8 cellular contexts compared by ENCODE assay signal in the genomic region with DNA sequence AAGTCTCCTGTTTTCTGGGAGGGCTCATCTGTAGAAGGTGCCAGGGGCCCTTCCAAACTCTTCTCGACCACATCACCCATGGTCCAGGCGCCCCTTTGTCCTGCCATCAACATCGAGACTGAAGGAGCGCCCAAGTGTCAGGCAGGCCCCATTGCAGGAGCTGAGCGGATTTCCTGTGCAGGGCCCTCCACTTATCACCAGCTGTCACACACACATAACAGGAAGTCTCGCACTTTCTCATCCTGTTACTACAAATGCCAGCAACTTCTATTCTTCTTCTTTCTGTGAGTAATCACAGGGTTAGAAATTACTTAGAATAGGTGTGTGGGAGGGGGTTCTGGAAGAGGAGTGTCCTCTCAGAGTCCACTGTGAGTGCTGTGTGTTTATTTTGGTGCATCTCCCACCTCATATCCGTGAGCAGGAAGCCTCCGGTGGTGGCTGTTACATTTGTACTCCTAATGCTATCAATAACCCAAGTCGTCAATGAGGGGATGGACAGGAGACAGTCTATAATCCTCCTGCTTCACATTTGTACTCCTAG. TPM values are rescaled to one million over a fixed set of nuclear protein-coding genes. Genes with fewer than 3 reads are reported as not detected.
DNase-seq lines count a peak whose midpoint lies in the region; ATAC-seq and TF ChIP-seq lines count a peak whose summit lies in the region.

A gene with protein sequence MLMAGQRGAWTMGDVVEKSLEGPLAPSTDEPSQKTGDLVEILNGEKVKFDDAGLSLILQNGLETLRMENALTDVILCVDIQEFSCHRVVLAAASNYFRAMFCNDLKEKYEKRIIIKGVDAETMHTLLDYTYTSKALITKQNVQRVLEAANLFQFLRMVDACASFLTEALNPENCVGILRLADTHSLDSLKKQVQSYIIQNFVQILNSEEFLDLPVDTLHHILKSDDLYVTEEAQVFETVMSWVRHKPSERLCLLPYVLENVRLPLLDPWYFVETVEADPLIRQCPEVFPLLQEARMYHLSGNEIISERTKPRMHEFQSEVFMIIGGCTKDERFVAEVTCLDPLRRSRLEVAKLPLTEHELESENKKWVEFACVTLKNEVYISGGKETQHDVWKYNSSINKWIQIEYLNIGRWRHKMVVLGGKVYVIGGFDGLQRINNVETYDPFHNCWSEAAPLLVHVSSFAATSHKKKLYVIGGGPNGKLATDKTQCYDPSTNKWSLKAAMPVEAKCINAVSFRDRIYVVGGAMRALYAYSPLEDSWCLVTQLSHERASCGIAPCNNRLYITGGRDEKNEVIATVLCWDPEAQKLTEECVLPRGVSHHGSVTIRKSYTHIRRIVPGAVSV (minus strand): TSS at position 166 of the 541 bp plus-strand sequence. CDS start 53 bp downstream, at position 113.

- H3K9me3 ChIP-seq in skeletal muscle tissue (ENCODE audit: control insufficient read depth in 3 of 3, low read length in 3 of 3), result no peaks in the 10 kb centered on the region

- POLR2A ChIA-PET in activated B cell treated with CpG ODN at 0.5 μM for 24 hours (lab: Charles Lee), result interaction anchor here (0.6 to 1.7 kb wide), 11 partner anchors 11 to 81 kb away, joined by 3 to 15 read pairs (median 5); no protein-coding TSS in a partner anchor

- H3K27ac Mint-ChIP-seq in activated B cell treated with CpG ODN at 0.5 μM for 24 hours, result peak within 1 kb of the TSS; percentile 99

- DNase-seq in activated B cell treated with CpG ODN at 0.5 μM for 24 hours, result peak; percentile 51
- DNase-seq in coronary artery (ENCODE audit: low spot score), result no peak
- DNase-seq in NCI-H2227 (lab: John Stamatoyannopoulos, UW; ENCODE audit: unreplicated experiment), result no peak
- no peak for DNase-seq in ACHN
- no peak for DNase-seq in cerebellar cortex (ENCODE audit: low spot score)

- intact Hi-C loops in activated B cell treated with CpG ODN at 0.5 μM for 24 hours (cut with micrococcal nuclease), result loop anchor here (1.0 to 2.0 kb wide), 5 partner anchors 17 to 143 kb away; no protein-coding TSS in a partner anchor

- no peaks in the 10 kb centered on the region for H3K27me3 ChIP-seq in skeletal muscle tissue (ENCODE audit: control insufficient read depth in 3 of 3, insufficient read depth in 3 of 3, low read length in 3 of 3)

- H3K4me1 ChIP-seq in skeletal muscle tissue (ENCODE audit: control insufficient read depth in 3 of 3, insufficient read depth in 3 of 3, low read length in 3 of 3), result peaks cover 2 to 7% (median 5%) of the 10 kb centered on the region in 3 donors

- CTCF ChIA-PET in activated B cell treated with CpG ODN at 0.5 μM for 24 hours (lab: Charles Lee), result interaction anchor here (0.8 kb wide), 1 partner anchor 14 kb away, joined by 6 read pairs; no protein-coding TSS in a partner anchor

- H3K9ac ChIP-seq in skeletal muscle tissue (ENCODE audit: low read depth in 1 of 3, low read length in 3 of 3), result peak within 1 kb of the TSS in 1 of 3 donors; percentile 25

- ATAC-seq in HG03280 (IDR thresholded peaks at IDR 0.05; ENCODE audit: unreplicated experiment) (peak; percentile 89), activated B cell treated with CpG ODN at 0.5 μM for 24 hours (ENCODE audit: low read depth) (peak; percentile 81)

- H3K36me3 ChIP-seq in skeletal muscle tissue (ENCODE audit: control insufficient read depth in 3 of 3, insufficient read depth in 3 of 3, low read length in 3 of 3), result no peaks in the 10 kb centered on the region

- peak within 1 kb of the TSS; percentile 98 for H3K4me3 Mint-ChIP-seq in activated B cell treated with CpG ODN at 0.5 μM for 24 hours

- peak within 1 kb of the TSS in 1 of 2 donors; percentile 63 for H3K27ac ChIP-seq in coronary artery
- peak within 1 kb of the TSS; percentile 39 for H3K27ac ChIP-seq in skeletal muscle tissue (ENCODE audit: low read depth, low read length)

- peaks cover 31% of the 10 kb centered on the region for H3K36me3 Mint-ChIP-seq in activated B cell treated with CpG ODN at 0.5 μM for 24 hours (ENCODE audit: low read depth)

- in situ Hi-C loops in ACHN (cut with HindIII; ENCODE audit: low pct_ligation_motif_present, low pct_unique_long_range_greater_than_20kb, low sequenced_read_pairs), result no loop called here

- peak; percentile 71 for TF ChIP-seq POLR2A in GM19193 (IDR thresholded peaks at IDR 0.05; ENCODE audit: extremely low read depth, insufficient read depth, insufficient read length)

- peaks cover 54% of the 10 kb centered on the region for H3K4me1 Mint-ChIP-seq in activated B cell treated with CpG ODN at 0.5 μM for 24 hours

- H3K27me3 Mint-ChIP-seq in activated B cell treated with CpG ODN at 0.5 μM for 24 hours, result no peaks in the 10 kb centered on the region

- peak within 1 kb of the TSS; percentile 47 for H3K4me3 ChIP-seq in coronary artery
- H3K4me3 ChIP-seq in skeletal muscle tissue (ENCODE audit: low read length in 3 of 3), result peak within 1 kb of the TSS in 2 of 3 donors; percentile 8 to 34

- no peak for TF ChIP-seq CTCF in activated B cell treated with CpG ODN at 0.5 μM for 24 hours (IDR thresholded peaks at IDR 0.05)
- no peak for TF ChIP-seq CTCF in coronary artery (IDR thresholded peaks at IDR 0.05)

- H3K9me3 Mint-ChIP-seq in activated B cell treated with CpG ODN at 0.5 μM for 24 hours, result no peaks in the 10 kb centered on the region

RNA-seq across cellular contexts. Expression of the gene that starts here (rescaled TPM):
- total RNA-seq in activated B cell treated with CpG ODN at 0.5 μM for 24 hours (34.6 and 41.7 TPM in 2 replicates), skeletal muscle tissue (1.0 TPM)

Comparison
In these comparisons a context has a peak if more than half of its experiments do, and no peak if none do; other contexts are left out.
1. RNA of the gene that starts here (total RNA-seq): 34.6 to 41.7 TPM in activated B cell treated with CpG ODN at 0.5 μM for 24 hours; 1.0 TPM in skeletal muscle tissue (single experiment); every median in the first group is over 10 times any median in the second.